1 cellular context compared by ENCODE assay signal in genomic region chr1:53112271-53112774, GRCh38.
A peak's percentile ranks its signal among the peaks of the same experiment; 100 is the strongest.
TF ChIP-seq lines count a peak whose summit lies in the region.

No MANE protein-coding gene starts in this region.

TF ChIP-seq in H1, 55 proteins besides CTCF, POLR2A, EP300 and RAD21:
- TF ChIP-seq ZNF274 (IDR thresholded peaks at IDR 0.05; ENCODE audit: borderline replicate concordance, extremely low read depth, low read length) (no peak), KDM1A (IDR thresholded peaks at IDR 0.05; ENCODE audit: borderline replicate concordance, low read length) (peak; percentile 73; the same call in 1 of the 2 replicates)
TF ChIP-seq in H1: peak in this region for 1.
